Comparison of ENCODE assay signal across 19 cellular contexts in genomic region chr2:74297950-74298349, GRCh38. TPM values are rescaled to one million over a fixed set of nuclear protein-coding genes. Genes with fewer than 3 reads are reported as not detected.
DNase-seq lines count a peak whose midpoint lies in the region; ATAC-seq, FAIRE-seq and TF ChIP-seq lines count a peak whose summit lies in the region.
"Had no signal": no experiment of that assay in that cellular context is flagged by ENCODE, and none has a peak within 500 bp of the region (broad histone marks: within the 10 kb centered on the region; RNA-seq: fewer than 3 reads in every experiment).

No MANE protein-coding gene starts in this region.

- RAD21 ChIA-PET in GM12878 (lab: Charles Lee; ENCODE audit: unreplicated experiment): no interaction called here

- peak overlapping the region; percentile 95 for H3K27ac ChIP-seq in OCI-LY3 (ENCODE audit: low read length)
- H3K27ac ChIP-seq in GM12878 (ENCODE audit: control insufficient read depth, insufficient read depth): no peak overlapping the region

- no peaks in the 10 kb centered on the region for H3K27me3 ChIP-seq in OCI-LY3 (ENCODE audit: low read depth, low read length)
- H3K27me3 ChIP-seq in GM12878 (replicated peaks in 1 of 2; ENCODE audit: control insufficient read depth in 2 of 2, insufficient read depth in 2 of 2, low read length in 1 of 2): no peaks in the 10 kb centered on the region

- no peak for TF ChIP-seq EP300 in GM12878 (IDR thresholded peaks at IDR 0.05; ENCODE audit: borderline replicate concordance in 1 of 2, control insufficient read depth in 1 of 2, low read depth in 2 of 2, low read length in 2 of 2)

- H3K36me3 ChIP-seq in OCI-LY3 (replicated peaks; ENCODE audit: low read depth, low read length): peaks cover 8% of the 10 kb centered on the region
- H3K36me3 ChIP-seq in GM12878 (ENCODE audit: control insufficient read depth in 2 of 2, insufficient read depth in 2 of 2, low read length in 1 of 2): no peaks in the 10 kb centered on the region
- H3K36me3 ChIP-seq: HAP-1 had no signal

- H3K79me2 ChIP-seq in OCI-LY3 (ENCODE audit: low read length) (no peaks in the 10 kb centered on the region), GM12878 (ENCODE audit: control insufficient read depth, insufficient read depth, low read length) (no peaks in the 10 kb centered on the region)

- CTCF ChIA-PET in GM12878 (lab: Yijun Ruan, JAX): no interaction called here

- in situ Hi-C loops in GM12878 (cut with MboI): no loop called here

- WGBS in GM12878 (ENCODE audit: insufficient coverage, insufficient replicate concordance, low lambda C conversion rate, missing lambda C conversion rate): 53% methylated on average over 1 of the region's 1 CpG

- no TSS peak for BruUV-seq in GM12878 (replicated peaks; lab: Mats Ljungman, UMichigan)

- H3K4me1 ChIP-seq in OCI-LY3 (ENCODE audit: low read length): peaks cover 46% of the 10 kb centered on the region
- H3K4me1 ChIP-seq in GM12878 (ENCODE audit: control insufficient read depth, insufficient read depth, low read length): peaks cover 20% of the 10 kb centered on the region

- H3K4me1 Mint-ChIP-seq in stimulated activated memory B cell treated with anti-CD40 and anti-IgM and Interleukin-4, amounts not matched to agents 10 μg/mL and 1 μg/mL and 100 μg/mL, for 72 hours: peaks cover 20% of the 10 kb centered on the region

- TF ChIP-seq RAD21 in GM12878 (IDR thresholded peaks at IDR 0.05; ENCODE audit: insufficient read depth, low read depth, low read length): no peak

- ATAC-seq in GM12878: no peak
- no peak for ATAC-seq in stimulated activated memory B cell treated with anti-CD40 and anti-IgM and Interleukin-4, amounts not matched to agents 10 μg/mL and 1 μg/mL and 100 μg/mL, for 72 hours
- ATAC-seq in GM18870 (IDR thresholded peaks at IDR 0.05; ENCODE audit: unreplicated experiment): no peak
- no peak for ATAC-seq in HG02571 (IDR thresholded peaks at IDR 0.05; ENCODE audit: unreplicated experiment)

- H3K4me2 ChIP-seq in OCI-LY3 (ENCODE audit: low read length) (peak overlapping the region; percentile 70), GM12878 (ENCODE audit: control insufficient read depth, insufficient read depth) (no peak overlapping the region)

- no peak overlapping the region for H3K4me3 Mint-ChIP-seq in stimulated activated memory B cell treated with anti-CD40 and anti-IgM and Interleukin-4, amounts not matched to agents 10 μg/mL and 1 μg/mL and 100 μg/mL, for 72 hours
- H3K4me3 Mint-ChIP-seq: CD4-positive, alpha-beta memory T cell had no signal

- peak overlapping the region; percentile 73 for H3K27ac Mint-ChIP-seq in stimulated activated memory B cell treated with anti-CD40 and anti-IgM and Interleukin-4, amounts not matched to agents 10 μg/mL and 1 μg/mL and 100 μg/mL, for 72 hours
- H3K27ac Mint-ChIP-seq: CD4-positive, alpha-beta memory T cell had no signal

- TF ChIP-seq POLR2A in GM12891 (IDR thresholded peaks at IDR 0.05; ENCODE audit: low read depth, low read length) (no peak), GM12878 (IDR thresholded peaks at IDR 0.05; ENCODE audit: low read depth, low read length) (no peak)

- H4K20me1 ChIP-seq in OCI-LY3 (ENCODE audit: insufficient read depth, low read length) (no peaks in the 10 kb centered on the region), GM12878 (ENCODE audit: control insufficient read depth, insufficient read depth) (no peaks in the 10 kb centered on the region)

- H3K9me3 Mint-ChIP-seq in stimulated activated memory B cell treated with anti-CD40 and anti-IgM and Interleukin-4, amounts not matched to agents 10 μg/mL and 1 μg/mL and 100 μg/mL, for 72 hours: peaks cover 6% of the 10 kb centered on the region

- H3K4me3 ChIP-seq in OCI-LY3 (ENCODE audit: low read length) (peak overlapping the region; percentile 11; the same call in 1 of the 2 replicates), GM12878 (no peak overlapping the region)
- H3K4me3 ChIP-seq: HAP-1 had no signal

- FAIRE-seq in GM12891 (lab: Jason Lieb, UNC): peak; percentile 79
- peak; percentile 35 for FAIRE-seq in GM12878 (lab: Jason Lieb, UNC)
- FAIRE-seq: H54 had no signal

- H3K9ac ChIP-seq in OCI-LY3 (ENCODE audit: low read length): peak overlapping the region; percentile 46; the same call in 1 of the 2 replicates
- no peak overlapping the region for H3K9ac ChIP-seq in GM12878 (ENCODE audit: control insufficient read depth, insufficient read depth, low read length)

- SMC1A ChIA-PET in GM12878 (lab: Charles Lee; ENCODE audit: uncharacterized antibody, unreplicated experiment): interaction anchor here (1.5 kb wide), 1 partner anchor 16 kb away, joined by 3 read pairs; no protein-coding TSS in a partner anchor

- intact Hi-C loops in GM12878 (cut with micrococcal nuclease; ENCODE audit: unreplicated experiment) (no loop called here), posterior vena cava (cut with DNase I) (no loop called here)

- DNase-seq in GM12891 (ENCODE audit: insufficient read length, low spot score): no peak
- DNase-seq in GM12878 (ENCODE audit: low read depth, low spot score): no peak
- DNase-seq in posterior vena cava (ENCODE audit: low spot score): no peak
- no peak for DNase-seq in stimulated activated CD8-positive, alpha-beta memory T cell treated with anti-CD3 and anti-CD28 coated beads, Interleukin-4, amount 100 ng/mL, for 48 hours
- DNase-seq: 8988T; C1 segment of cervical spinal cord; Calu3; CD4-positive, alpha-beta memory T cell; COR-L47; DMS53; GF-D8; GOT3 had no signal

- H2AFZ ChIP-seq in OCI-LY3 (ENCODE audit: low read depth, low read length): no peak overlapping the region
- H2AFZ ChIP-seq in GM12878 (ENCODE audit: control insufficient read depth, low read depth, low read length): no peak overlapping the region

- TF ChIP-seq CTCF in OCI-LY3 (IDR thresholded peaks at IDR 0.05; ENCODE audit: low read depth, low read length): no peak
- TF ChIP-seq CTCF in GM12878 (IDR thresholded peaks at IDR 0.05 in 2 of 3, conservative IDR thresholded peaks at IDR 0.05 in 1 of 3; ENCODE audit: control insufficient read depth in 2 of 3, extremely low read depth in 1 of 3, insufficient read depth in 1 of 3, low read depth in 3 of 3, low read length in 3 of 3): no peak

- H3K27me3 Mint-ChIP-seq in stimulated activated memory B cell treated with anti-CD40 and anti-IgM and Interleukin-4, amounts not matched to agents 10 μg/mL and 1 μg/mL and 100 μg/mL, for 72 hours: no peaks in the 10 kb centered on the region
- H3K27me3 Mint-ChIP-seq: CD4-positive, alpha-beta memory T cell had no signal

- POLR2A ChIA-PET in GM12878 (lab: Charles Lee): no interaction called here

- 0 out of 2 replicates have a peak, but pooled peaks cover 3% of the 10 kb centered on the region for H3K9me3 ChIP-seq in OCI-LY3 (ENCODE audit: insufficient read depth, low read length)
- peaks cover 2% of the 10 kb centered on the region; the same call in 2 of the 3 replicates for H3K9me3 ChIP-seq in GM12878 (replicated peaks; ENCODE audit: control insufficient read depth, insufficient read depth, low read length)

- H3K36me3 Mint-ChIP-seq in stimulated activated memory B cell treated with anti-CD40 and anti-IgM and Interleukin-4, amounts not matched to agents 10 μg/mL and 1 μg/mL and 100 μg/mL, for 72 hours: peaks cover 32% of the 10 kb centered on the region

TF ChIP-seq in GM12891, 5 proteins besides CTCF, POLR2A, EP300 and RAD21:
- TF ChIP-seq TAF1 (IDR thresholded peaks at IDR 0.05; ENCODE audit: low read depth, low read length) (no peak), PAX5 (IDR thresholded peaks at IDR 0.05; ENCODE audit: insufficient read depth, low read length, severe bottlenecking) (no peak), POLR2AphosphoS5 (IDR thresholded peaks at IDR 0.05; ENCODE audit: low read depth, low read length) (no peak), POU2F2 (IDR thresholded peaks at IDR 0.05; ENCODE audit: low read depth, low read length) (no peak), SPI1 (IDR thresholded peaks at IDR 0.05; ENCODE audit: low read depth, low read length) (no peak)

TF ChIP-seq in GM12878, 131 proteins besides CTCF, POLR2A, EP300 and RAD21:
- peak; percentile 57; the same call in 1 of the 2 replicates for TF ChIP-seq ZNF217 (IDR thresholded peaks at IDR 0.05)
- TF ChIP-seq MLLT1 (IDR thresholded peaks at IDR 0.05): no peak
- no peak for TF ChIP-seq CBFB (IDR thresholded peaks at IDR 0.05; ENCODE audit: low read depth)
TF ChIP-seq in GM12878: peak in this region for 1.

RNA-seq across cellular contexts. Expression of gene SLC4A5, which starts 45.3 kb away (rescaled TPM):
- polyA plus RNA-seq in GM12891 (2012; ENCODE audit: low read depth, missing spikeins): 1.1 TPM
- 8.5 TPM in 2 replicates for total RNA-seq in GM12878 (2013; cell fraction: nucleolus; rRNA removed)
- 3.0 and 3.4 TPM in 2 replicates for total RNA-seq in GM12878 (2014; rRNA removed)
- 1.6 and 2.1 TPM in 2 replicates for total RNA-seq in GM12878 (2014; rRNA removed; fragmentation: Illumina TruSeq; extraction: Trizol)
- total RNA-seq in GM12878 (2021): 2.3 and 4.4 TPM in 2 replicates
- polyA plus RNA-seq in GM12878 (2011; ENCODE audit: low read depth): 1.7 TPM
- 0.15 and 0.30 TPM in 2 replicates for polyA plus RNA-seq in GM12878 (2011; rRNA removed)
- polyA plus RNA-seq in GM12878 (2011; cell fraction: cytosol; rRNA removed): 0.15 and 0.51 TPM in 2 replicates
- 1.5 and 1.9 TPM in 2 replicates for polyA plus RNA-seq in GM12878 (2011; cell fraction: nucleus; rRNA removed)
- 2.8 and 3.9 TPM in 2 replicates for polyA plus RNA-seq in GM12878 (2012)
- 3.9 and 5.3 TPM in 2 replicates for polyA plus RNA-seq in GM12878 (2014; fragmentation: Illumina TruSeq; extraction: Trizol)
- 1 to 10 TPM in 1 of 2 experiments, under 1 TPM in 1; 0.47 to 1.2 TPM for polyA plus RNA-seq in GM12878 (2014; fragmentation: Nextera tagmentation; extraction: Ambion mirVana)
- polyA plus RNA-seq in GM12878 (2014; rRNA removed): 4.4 and 4.7 TPM in 2 replicates
- under 1 TPM; 0.83 to 0.97 TPM for polyA plus RNA-seq in GM12878 (2016; fragmentation: Nextera tagmentation; extraction: Ambion mirVana)
- 0.66 and 0.67 TPM in 2 replicates for polyA minus RNA-seq in GM12878 (2011; rRNA and poly(A)+ RNA removed)
- polyA minus RNA-seq in GM12878 (2011; cell fraction: cytosol; rRNA and poly(A)+ RNA removed): not detected in 2 replicates
- polyA minus RNA-seq in GM12878 (2011; cell fraction: nucleus; rRNA and poly(A)+ RNA removed): 0.97 and 2.0 TPM in 2 replicates
- total RNA-seq in posterior vena cava: 1 to 10 TPM; 3.9 to 5.3 TPM
- total RNA-seq: G401 had no signal
